In genomic region chr1:169483500-169483966, GRCh38 we compare ENCODE assay signal across 1 cellular context.
TF ChIP-seq lines count a peak whose summit lies in the region.

No MANE protein-coding gene starts in this region.

TF ChIP-seq in HEK293, 187 proteins besides CTCF, POLR2A, EP300 and RAD21 (continued from another document):
- TF ChIP-seq ZNF529 (tag by site-specific recombination; IDR thresholded peaks at IDR 0.05; ENCODE audit: insufficient replicate concordance) (no peak), SP7 (tag by site-specific recombination; IDR thresholded peaks at IDR 0.05) (peak; percentile 44; the same call in 1 of the 2 replicates), ZNF600 (tag by site-specific recombination; IDR thresholded peaks at IDR 0.05) (peak; percentile 25; the same call in 1 of the 2 replicates), ZNF274 (IDR thresholded peaks at IDR 0.05; ENCODE audit: low read length) (no peak), ZNF274 (tag by site-specific recombination; IDR thresholded peaks at IDR 0.05; ENCODE audit: borderline replicate concordance) (no peak), GLIS1 (tag by site-specific recombination; IDR thresholded peaks at IDR 0.05) (no peak), ZNF335 (tag by site-specific recombination; conservative IDR thresholded peaks at IDR 0.05) (0 out of 2 replicates have a peak, but pooled peaks have one; percentile 17), ZNF639 (tag by site-specific recombination; IDR thresholded peaks at IDR 0.05) (0 out of 2 replicates have a peak, but pooled peaks have one; percentile 32), KLF10 (tag by site-specific recombination; IDR thresholded peaks at IDR 0.05) (peak; percentile 16; the same call in 1 of the 2 replicates), ZNF518A (tag by site-specific recombination; conservative IDR thresholded peaks at IDR 0.05; ENCODE audit: low read depth) (peak; percentile 14; the same call in 1 of the 2 replicates), ZNF394 (tag by site-specific recombination; IDR thresholded peaks at IDR 0.05; ENCODE audit: borderline replicate concordance) (0 out of 2 replicates have a peak, but pooled peaks have one; percentile 13), TRIM28 (IDR thresholded peaks at IDR 0.05; ENCODE audit: borderline replicate concordance, low read length) (0 out of 2 replicates have a peak, but pooled peaks have one; percentile 54), ZNF416 (tag by site-specific recombination; IDR thresholded peaks at IDR 0.05) (no peak), ZNF248 (tag by site-specific recombination; IDR thresholded peaks at IDR 0.05) (no peak), KLF8 (tag by site-specific recombination; IDR thresholded peaks at IDR 0.05) (no peak), ZNF473 (tag by site-specific recombination; IDR thresholded peaks at IDR 0.05) (no peak), ZNF501 (tag by site-specific recombination; IDR thresholded peaks at IDR 0.05) (0 out of 2 replicates have a peak, but pooled peaks have one; percentile 27), ZNF423 (tag by site-specific recombination; IDR thresholded peaks at IDR 0.05) (no peak), ZBTB17 (tag by site-specific recombination; IDR thresholded peaks at IDR 0.05) (peak; percentile 73), ZNF580 (tag by site-specific recombination; IDR thresholded peaks at IDR 0.05) (peak; percentile 99)
